22 cellular contexts compared by ENCODE assay signal in the genomic region with DNA sequence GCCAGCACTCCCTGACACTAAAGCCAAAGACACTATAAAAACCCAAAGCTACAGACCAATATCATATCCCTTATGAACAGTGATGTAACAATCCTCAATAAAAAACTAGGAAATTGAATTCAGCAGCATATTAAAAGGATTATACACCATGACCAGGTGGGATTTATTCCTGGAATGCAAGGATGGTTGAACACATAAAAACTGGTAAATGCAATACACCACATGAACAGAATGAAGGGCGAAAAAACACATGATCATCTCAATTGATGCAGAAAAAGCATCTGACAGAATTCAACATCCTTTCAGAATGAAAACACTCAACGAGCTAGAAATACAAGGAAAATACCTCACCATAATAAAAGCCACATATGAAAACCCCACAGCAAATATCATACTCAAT. TPM values are rescaled to one million over a fixed set of nuclear protein-coding genes. Genes with fewer than 3 reads are reported as not detected.
A peak's percentile ranks its signal among the peaks of the same experiment; 100 is the strongest.
DNase-seq lines count a peak whose midpoint lies in the region; ATAC-seq and TF ChIP-seq lines count a peak whose summit lies in the region.
"Had no signal": no experiment of that assay in that cellular context is flagged by ENCODE, and none has a peak within 500 bp of the region (broad histone marks: within the 10 kb centered on the region; RNA-seq: fewer than 3 reads in every experiment).

No MANE protein-coding gene starts in this region.

- no peaks in the 10 kb centered on the region for H3K4me1 Mint-ChIP-seq in activated T-cell treated with anti-CD3 and anti-CD28 coated beads, Interleukin-2, amount 50 U/mL, for 72 hours (ENCODE audit: low read depth)
- H3K4me1 Mint-ChIP-seq in T-helper 17 cell (peaks cover 2% of the 10 kb centered on the region), endothelial cell (ENCODE audit: unreplicated experiment) (no peaks in the 10 kb centered on the region)
- peaks cover 2 to 6% of the 10 kb centered on the region in 2 donors for H3K4me1 Mint-ChIP-seq in stimulated activated naive B cell treated with anti-CD40 and anti-IgM and Interleukin-4, amounts not matched to agents 10 μg/mL and 1 μg/mL and 100 μg/mL, for 72 hours
- H3K4me1 Mint-ChIP-seq: CD14-positive monocyte had no signal

- no peaks in the 10 kb centered on the region for H3K27me3 Mint-ChIP-seq in activated T-cell treated with anti-CD3 and anti-CD28 coated beads, Interleukin-2, amount 50 U/mL, for 72 hours (ENCODE audit: low read depth)
- no peaks in the 10 kb centered on the region for H3K27me3 Mint-ChIP-seq in T-helper 17 cell
- peaks cover 1% of the 10 kb centered on the region for H3K27me3 Mint-ChIP-seq in endothelial cell (ENCODE audit: unreplicated experiment)
- no peaks in the 10 kb centered on the region for H3K27me3 Mint-ChIP-seq in stimulated activated naive B cell treated with anti-CD40 and anti-IgM and Interleukin-4, amounts not matched to agents 10 μg/mL and 1 μg/mL and 100 μg/mL, for 72 hours
- H3K27me3 Mint-ChIP-seq: CD4-positive, alpha-beta T cell; CD8-positive, alpha-beta memory T cell had no signal

- no peak for TF ChIP-seq CTCF in endothelial cell (IDR thresholded peaks at IDR 0.05; ENCODE audit: unreplicated experiment)

- H3K4me3 Mint-ChIP-seq in activated T-cell treated with anti-CD3 and anti-CD28 coated beads, Interleukin-2, amount 50 U/mL, for 72 hours, result no peak overlapping the region
- no peak overlapping the region for H3K4me3 Mint-ChIP-seq in T-helper 17 cell
- H3K4me3 Mint-ChIP-seq in endothelial cell (ENCODE audit: unreplicated experiment), result peak overlapping the region; percentile 85
- H3K4me3 Mint-ChIP-seq in stimulated activated naive B cell treated with anti-CD40 and anti-IgM and Interleukin-4, amounts not matched to agents 10 μg/mL and 1 μg/mL and 100 μg/mL, for 72 hours, result no peak overlapping the region
- H3K4me3 Mint-ChIP-seq: CD14-positive monocyte; CD4-positive, alpha-beta T cell; CD8-positive, alpha-beta memory T cell had no signal

- no peak for ATAC-seq in activated T-cell treated with anti-CD3 and anti-CD28 coated beads, Interleukin-2, amount 50 U/mL, for 72 hours (replicated peaks in 1 of 2)
- ATAC-seq in T-helper 17 cell, result no peak
- no peak for ATAC-seq in stimulated activated naive B cell treated with anti-CD40 and anti-IgM and Interleukin-4, amounts not matched to agents 10 μg/mL and 1 μg/mL and 100 μg/mL, for 72 hours (replicated peaks)
- ATAC-seq in HG03520 (IDR thresholded peaks at IDR 0.05; ENCODE audit: unreplicated experiment), result no peak
- ATAC-seq in HG03159 (IDR thresholded peaks at IDR 0.05; ENCODE audit: unreplicated experiment), result no peak
- ATAC-seq: A549 had no signal

- DNase-seq in activated T-cell treated with anti-CD3 and anti-CD28 coated beads, Interleukin-2, amount 50 U/mL, for 72 hours, result no peak
- DNase-seq in activated T-cell treated with anti-CD3 and anti-CD28 coated beads, Interleukin-2, amount 50 U/mL, for 1 hour, result no peak
- DNase-seq in T-helper 17 cell (no peak), endothelial cell (ENCODE audit: low spot score) (no peak), kidney glomerular epithelial cell (lab: John Stamatoyannopoulos, UW) (no peak)
- DNase-seq in stimulated activated naive B cell treated with anti-CD40 and anti-IgM and Interleukin-4, amounts not matched to agents 10 μg/mL and 1 μg/mL and 100 μg/mL, for 72 hours, result no peak
- DNase-seq: ACHN; AML-193; BE2C; Calu3; CD4-positive, alpha-beta T cell; CD8-positive, alpha-beta memory T cell; DMS53; DMS79 treated with DMSO at 0.1 percent for 48 hours; GF-D8; GM23248; H7; HCEC 1CT had no signal

- peaks cover 12 to 40% of the 10 kb centered on the region in 2 donors for H3K36me3 Mint-ChIP-seq in activated T-cell treated with anti-CD3 and anti-CD28 coated beads, Interleukin-2, amount 50 U/mL, for 72 hours (ENCODE audit: insufficient read depth in 2 of 2)
- peaks cover 15% of the 10 kb centered on the region for H3K36me3 Mint-ChIP-seq in T-helper 17 cell (ENCODE audit: low read depth)
- H3K36me3 Mint-ChIP-seq in endothelial cell (ENCODE audit: low read depth, unreplicated experiment), result peaks cover 47% of the 10 kb centered on the region
- H3K36me3 Mint-ChIP-seq in stimulated activated naive B cell treated with anti-CD40 and anti-IgM and Interleukin-4, amounts not matched to agents 10 μg/mL and 1 μg/mL and 100 μg/mL, for 72 hours, result peaks cover 48% of the 10 kb centered on the region in 2 donors

- H3K9me3 ChIP-seq in T-helper 17 cell (ENCODE audit: control insufficient read depth, low read length, poor library complexity, severe bottlenecking), result no peaks in the 10 kb centered on the region
- H3K9me3 ChIP-seq: BE2C had no signal

- H3K27ac Mint-ChIP-seq in activated T-cell treated with anti-CD3 and anti-CD28 coated beads, Interleukin-2, amount 50 U/mL, for 72 hours, result peak overlapping the region; percentile 9
- H3K27ac Mint-ChIP-seq in T-helper 17 cell (peak overlapping the region; percentile 3), endothelial cell (ENCODE audit: unreplicated experiment) (no peak overlapping the region)
- H3K27ac Mint-ChIP-seq in stimulated activated naive B cell treated with anti-CD40 and anti-IgM and Interleukin-4, amounts not matched to agents 10 μg/mL and 1 μg/mL and 100 μg/mL, for 72 hours, result peak overlapping the region; percentile 7
- H3K27ac Mint-ChIP-seq: CD4-positive, alpha-beta T cell had no signal

- H3K9me3 Mint-ChIP-seq in activated T-cell treated with anti-CD3 and anti-CD28 coated beads, Interleukin-2, amount 50 U/mL, for 72 hours, result peaks cover 0 to 6% of the 10 kb centered on the region in 2 donors
- peaks cover 10% of the 10 kb centered on the region for H3K9me3 Mint-ChIP-seq in endothelial cell (ENCODE audit: unreplicated experiment)
- H3K9me3 Mint-ChIP-seq in stimulated activated naive B cell treated with anti-CD40 and anti-IgM and Interleukin-4, amounts not matched to agents 10 μg/mL and 1 μg/mL and 100 μg/mL, for 72 hours, result peaks cover 7 to 8% of the 10 kb centered on the region in 2 donors

RNA-seq across cellular contexts. Expression of a gene that starts 31.3 kb away (rescaled TPM):
- total RNA-seq in activated T-cell treated with anti-CD3 and anti-CD28 coated beads, Interleukin-2, amount 50 U/mL, for 72 hours, result 10 to 100 TPM; 61.9 to 67.4 TPM
- total RNA-seq in T-helper 17 cell (10 to 100 TPM; 53.0 to 63.1 TPM), endothelial cell (ENCODE audit: unreplicated experiment) (39.5 TPM)
